ENCODE assay signal across 24 cellular contexts in genomic region chr10:129704225-129704624, GRCh38.
"Had no signal": no experiment of that assay in that cellular context is flagged by ENCODE, and none has a peak within 500 bp of the region (broad histone marks: within the 10 kb centered on the region; RNA-seq: fewer than 3 reads in every experiment).

No MANE protein-coding gene starts in this region.

- H3K27ac ChIP-seq: breast epithelium, hepatocyte, skin epidermis, upper lobe of left lung, vagina had no signal

- H3K4me3 Mint-ChIP-seq: activated T-cell treated with anti-CD3 and anti-CD28 coated beads, Interleukin-2, amount 50 U/mL, for 72 hours; immature natural killer cell; mesothelial cell of epicardium; stimulated activated memory B cell treated with anti-CD40 and anti-IgM and Interleukin-4, amounts not matched to agents 10 μg/mL and 1 μg/mL and 100 μg/mL, for 72 hours; stimulated activated naive CD8-positive, alpha-beta T cell treated with anti-CD3 and anti-CD28 coated beads, Interleukin-15, amount 100 ng/mL, for 72 hours; T-helper 2 cell treated with Interferon-gamma antibody and Interleukin-4, amounts not matched to agents 5 μg/mL and 100 μg/mL, for 36 hours had no signal

- H2AFZ ChIP-seq: hepatocyte had no signal

- H3K27ac Mint-ChIP-seq: activated T-cell treated with anti-CD3 and anti-CD28 coated beads, Interleukin-2, amount 50 U/mL, for 72 hours; mesothelial cell of epicardium; stimulated activated memory B cell treated with anti-CD40 and anti-IgM and Interleukin-4, amounts not matched to agents 10 μg/mL and 1 μg/mL and 100 μg/mL, for 72 hours; T-helper 2 cell treated with Interferon-gamma antibody and Interleukin-4, amounts not matched to agents 5 μg/mL and 100 μg/mL, for 36 hours had no signal

- H3K36me3 ChIP-seq: breast epithelium, upper lobe of left lung, vagina had no signal

- ATAC-seq: activated naive CD4-positive, alpha-beta T cell treated with anti-CD3 and anti-CD28 coated beads, Interleukin-2, amount 50 U/mL, for 72 hours; activated T-cell treated with anti-CD3 and anti-CD28 coated beads, Interleukin-2, amount 50 U/mL, for 72 hours; naive thymus-derived CD4-positive, alpha-beta T cell; sciatic nerve; stimulated activated memory B cell treated with anti-CD40 and anti-IgM and Interleukin-4, amounts not matched to agents 10 μg/mL and 1 μg/mL and 100 μg/mL, for 72 hours; stimulated activated naive CD8-positive, alpha-beta T cell treated with anti-CD3 and anti-CD28 coated beads, Interleukin-15, amount 100 ng/mL, for 72 hours had no signal

- H3K27me3 Mint-ChIP-seq: naive thymus-derived CD4-positive, alpha-beta T cell; stimulated activated memory B cell treated with anti-CD40 and anti-IgM and Interleukin-4, amounts not matched to agents 10 μg/mL and 1 μg/mL and 100 μg/mL, for 72 hours; stimulated activated naive CD8-positive, alpha-beta T cell treated with anti-CD3 and anti-CD28 coated beads, Interleukin-15, amount 100 ng/mL, for 72 hours had no signal

- H3K36me3 Mint-ChIP-seq: activated naive CD4-positive, alpha-beta T cell treated with anti-CD3 and anti-CD28 coated beads, Interleukin-2, amount 50 U/mL, for 72 hours had no signal

- H3K79me2 ChIP-seq: hepatocyte had no signal

- H3K4me2 ChIP-seq: hepatocyte had no signal

- H3K9me3 ChIP-seq: breast epithelium, upper lobe of left lung, vagina had no signal

- H3K27me3 ChIP-seq: breast epithelium, hepatocyte, upper lobe of left lung, vagina had no signal

- H3K9me3 Mint-ChIP-seq: activated naive CD4-positive, alpha-beta T cell treated with anti-CD3 and anti-CD28 coated beads, Interleukin-2, amount 50 U/mL, for 72 hours; activated T-cell treated with anti-CD3 and anti-CD28 coated beads, Interleukin-2, amount 50 U/mL, for 72 hours; immature natural killer cell; mesothelial cell of epicardium; stimulated activated memory B cell treated with anti-CD40 and anti-IgM and Interleukin-4, amounts not matched to agents 10 μg/mL and 1 μg/mL and 100 μg/mL, for 72 hours; stimulated activated naive CD8-positive, alpha-beta T cell treated with anti-CD3 and anti-CD28 coated beads, Interleukin-15, amount 100 ng/mL, for 72 hours; T-helper 2 cell treated with Interferon-gamma antibody and Interleukin-4, amounts not matched to agents 5 μg/mL and 100 μg/mL, for 36 hours had no signal

- H3K4me3 ChIP-seq: breast epithelium, hepatocyte, skin epidermis, upper lobe of left lung, vagina had no signal

- DNase-seq: activated CD4-positive, alpha-beta T cell treated with anti-CD3 and anti-CD28 coated beads for 4 hours; activated CD4-positive, alpha-beta T cell treated with anti-CD3 and anti-CD28 coated beads, Interleukin-2, amount 50 U/mL, for 4 hours; activated naive CD4-positive, alpha-beta T cell; activated T-cell treated with anti-CD3 and anti-CD28 coated beads for 4 hours; activated T-cell treated with anti-CD3 and anti-CD28 coated beads, Interleukin-2, amount 50 U/mL, for 72 hours; central memory CD4-positive, alpha-beta T cell; effector CD8-positive, alpha-beta T cell; immature natural killer cell; naive thymus-derived CD4-positive, alpha-beta T cell; stimulated activated CD4-positive, alpha-beta T cell treated with anti-CD3 and anti-CD28 coated beads, Interleukin-12 subunit alpha, Interleukin-12 subunit beta, amount 100 ng/mL, for 4 hours; stimulated activated CD4-positive, alpha-beta T cell treated with anti-CD3 and anti-CD28 coated beads, Interleukin-4, amount 100 ng/mL, for 24 hours; stimulated activated naive CD8-positive, alpha-beta T cell treated with anti-CD3 and anti-CD28 coated beads, Interleukin-15, amount 100 ng/mL, for 72 hours; substantia nigra; T-helper 1 cell; upper lobe of left lung had no signal
